In the genomic region with DNA sequence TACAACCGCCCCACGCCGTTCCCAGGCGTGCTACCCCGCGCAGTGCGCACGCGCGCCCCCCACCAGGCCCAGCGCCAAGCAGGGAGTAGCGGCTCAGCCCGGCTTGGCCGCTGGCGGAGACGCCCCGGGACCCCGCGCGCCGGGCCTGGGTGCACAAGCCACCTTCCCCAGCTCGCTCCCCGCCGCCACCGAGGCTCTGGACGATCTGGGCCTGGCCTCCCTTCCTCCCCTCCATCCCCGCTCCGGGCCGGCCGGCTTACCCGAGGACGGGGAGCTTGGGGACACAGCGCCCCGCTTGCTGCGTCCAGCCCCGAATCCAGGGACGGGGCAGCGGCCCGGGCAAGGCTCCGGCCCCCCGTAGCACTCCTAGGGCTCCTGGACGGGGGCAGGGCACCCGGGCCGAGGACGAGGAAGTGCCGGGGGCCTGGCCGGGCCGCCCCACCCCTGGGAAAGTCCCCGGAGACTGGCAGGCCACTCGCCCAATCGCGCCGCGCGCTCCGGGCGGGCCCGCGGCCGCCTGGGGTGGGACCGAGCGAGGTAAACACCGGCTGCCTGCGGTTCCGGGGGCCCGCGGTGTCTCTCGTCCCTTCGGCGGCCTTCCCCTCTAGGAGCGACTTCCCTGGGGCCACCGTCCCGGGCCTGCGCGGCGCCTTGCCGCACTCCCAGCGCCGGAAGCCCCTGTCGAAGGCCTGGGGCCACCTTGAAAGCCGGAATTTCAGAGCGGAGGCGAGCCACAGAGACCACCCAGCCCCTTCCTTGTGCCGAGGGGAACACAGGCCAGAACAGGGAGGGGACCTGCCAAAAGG, we compare ENCODE assay signal across 8 cellular contexts. TPM values are rescaled to one million over a fixed set of nuclear protein-coding genes. Genes with fewer than 3 reads are reported as not detected.
DNase-seq lines count a peak whose midpoint lies in the region; TF ChIP-seq lines count a peak whose summit lies in the region.

A gene with protein sequence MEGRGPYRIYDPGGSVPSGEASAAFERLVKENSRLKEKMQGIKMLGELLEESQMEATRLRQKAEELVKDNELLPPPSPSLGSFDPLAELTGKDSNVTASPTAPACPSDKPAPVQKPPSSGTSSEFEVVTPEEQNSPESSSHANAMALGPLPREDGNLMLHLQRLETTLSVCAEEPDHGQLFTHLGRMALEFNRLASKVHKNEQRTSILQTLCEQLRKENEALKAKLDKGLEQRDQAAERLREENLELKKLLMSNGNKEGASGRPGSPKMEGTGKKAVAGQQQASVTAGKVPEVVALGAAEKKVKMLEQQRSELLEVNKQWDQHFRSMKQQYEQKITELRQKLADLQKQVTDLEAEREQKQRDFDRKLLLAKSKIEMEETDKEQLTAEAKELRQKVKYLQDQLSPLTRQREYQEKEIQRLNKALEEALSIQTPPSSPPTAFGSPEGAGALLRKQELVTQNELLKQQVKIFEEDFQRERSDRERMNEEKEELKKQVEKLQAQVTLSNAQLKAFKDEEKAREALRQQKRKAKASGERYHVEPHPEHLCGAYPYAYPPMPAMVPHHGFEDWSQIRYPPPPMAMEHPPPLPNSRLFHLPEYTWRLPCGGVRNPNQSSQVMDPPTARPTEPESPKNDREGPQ (minus strand): TSS at position 415 of the 806 bp plus-strand sequence. CDS start 15,939 bp downstream, outside the sequence.

- intact Hi-C loops in stomach (cut with DNase I; ENCODE audit: low total_unique reads): no loop called here

- peak; percentile 91 for DNase-seq in ELF-1 (ENCODE audit: low read depth, low spot score)
- DNase-seq in GM23248: peak; percentile 91
- DNase-seq in Karpas-422: peak; percentile 96
- peak; percentile 70 for DNase-seq in SIG-M5 (lab: John Stamatoyannopoulos, UW)
- DNase-seq in activated effector memory CD4-positive, alpha-beta T cell treated with anti-CD3 and anti-CD28 coated beads, Interleukin-2, amount 50 U/mL, for 16 hours: peak; percentile 98
- DNase-seq in fibroblast of the conjunctiva (ENCODE audit: low read depth): peak; percentile 69
- peak; percentile 96 for DNase-seq in stomach

- 0 to 1% methylated on average over 53 to 65 of the region's 84 CpGs for WGBS in GM23248 (ENCODE audit: low coverage in 1 of 2, low lambda C conversion rate in 2 of 2, missing lambda C conversion rate in 2 of 2), 2 experiments
- WGBS in stomach, 5 donors: 0 to 1% (median 0%) methylated on average over 24 to 84 of the region's 84 CpGs

- no peaks in the 10 kb centered on the region for H3K9me2 ChIP-seq in GM23248 (ENCODE audit: insufficient read depth)
- no peaks in the 10 kb centered on the region for H3K9me2 ChIP-seq in Karpas-422 (replicated peaks; ENCODE audit: insufficient read depth, low read length)
- no peaks in the 10 kb centered on the region for H3K9me2 ChIP-seq in neural cell (ENCODE audit: insufficient read depth, low read length)

- H3K27me3 ChIP-seq in GM23248 (replicated peaks; ENCODE audit: insufficient read depth) (no peaks in the 10 kb centered on the region), Karpas-422 (ENCODE audit: low read length) (no peaks in the 10 kb centered on the region), neural cell (ENCODE audit: insufficient read depth, low read depth, low read length) (no peaks in the 10 kb centered on the region), stomach (no peaks in the 10 kb centered on the region)

- peak; percentile 6 for TF ChIP-seq EP300 in neural cell (conservative IDR thresholded peaks at IDR 0.05; ENCODE audit: poor library complexity, severe bottlenecking)
- TF ChIP-seq EP300 in stomach (IDR thresholded peaks at IDR 0.05): no peak

- no peak for TF ChIP-seq RAD21 in neural cell (conservative IDR thresholded peaks at IDR 0.05)

- TF ChIP-seq CTCF in neural cell (IDR thresholded peaks at IDR 0.05; ENCODE audit: poor library complexity, severe bottlenecking): no peak
- no peak for TF ChIP-seq CTCF in stomach (IDR thresholded peaks at IDR 0.05)

- H3K36me3 ChIP-seq in GM23248 (ENCODE audit: low read depth) (no peaks in the 10 kb centered on the region), Karpas-422 (ENCODE audit: insufficient read depth, low read length) (peaks cover 27% of the 10 kb centered on the region), neural cell (ENCODE audit: insufficient read depth, low read length) (no peaks in the 10 kb centered on the region), stomach (peaks cover 0 to 19% (median 6%) of the 10 kb centered on the region in 4 donors)

- H3F3A ChIP-seq in GM23248 (ENCODE audit: insufficient read depth) (peaks cover 23% of the 10 kb centered on the region), neural cell (ENCODE audit: insufficient read depth, low read length, poor library complexity, severe bottlenecking) (no peaks in the 10 kb centered on the region)

- H2AFZ ChIP-seq in GM23248 (peak within 1 kb of the TSS; percentile 71), Karpas-422 (ENCODE audit: low read length) (peak within 1 kb of the TSS; percentile 19; the same call in 1 of the 2 replicates), neural cell (ENCODE audit: low read depth, low read length) (peak within 1 kb of the TSS; percentile 45)

- H3K9me3 ChIP-seq in GM23248 (ENCODE audit: low read depth) (no peaks in the 10 kb centered on the region), Karpas-422 (ENCODE audit: low read length) (no peaks in the 10 kb centered on the region), neural cell (ENCODE audit: low read length) (no peaks in the 10 kb centered on the region), stomach (no peaks in the 10 kb centered on the region)

- H4K20me1 ChIP-seq in GM23248 (ENCODE audit: insufficient read depth) (no peaks in the 10 kb centered on the region), Karpas-422 (ENCODE audit: insufficient read depth, low read depth, low read length) (no peaks in the 10 kb centered on the region), neural cell (ENCODE audit: insufficient read depth) (no peaks in the 10 kb centered on the region)

- TF ChIP-seq POLR2A in stomach (IDR thresholded peaks at IDR 0.05): peak in 1 of 4 donors; percentile 3

- H3K4me3 ChIP-seq in GM23248 (peak within 1 kb of the TSS; percentile 84), Karpas-422 (ENCODE audit: low read length) (peak within 1 kb of the TSS; percentile 94), neural cell (ENCODE audit: low read length) (peak within 1 kb of the TSS; percentile 87), stomach (peak within 1 kb of the TSS; percentile 79 to 95 (median 80))

- in situ Hi-C loops in GM23248 (cut with MboI): no loop called here

- peaks cover 53% of the 10 kb centered on the region for H3K79me2 ChIP-seq in GM23248 (ENCODE audit: insufficient read depth)
- H3K79me2 ChIP-seq in Karpas-422 (ENCODE audit: low read length): peaks cover 55% of the 10 kb centered on the region
- no peaks in the 10 kb centered on the region for H3K79me2 ChIP-seq in neural cell (replicated peaks; ENCODE audit: insufficient read depth, low read length)

- H3K9ac ChIP-seq in GM23248 (peak within 1 kb of the TSS; percentile 95), Karpas-422 (ENCODE audit: low read length) (peak within 1 kb of the TSS; percentile 99), neural cell (ENCODE audit: low read length) (peak within 1 kb of the TSS; percentile 82)

- H3K4me2 ChIP-seq in GM23248 (ENCODE audit: unreplicated experiment) (peak within 1 kb of the TSS; percentile 99), Karpas-422 (ENCODE audit: low read depth, low read length, poor library complexity, severe bottlenecking) (peak within 1 kb of the TSS; percentile 99), neural cell (ENCODE audit: low read length) (peak within 1 kb of the TSS; percentile 71)

- peak within 1 kb of the TSS; percentile 89 for H3K27ac ChIP-seq in GM23248
- H3K27ac ChIP-seq in Karpas-422 (ENCODE audit: low read length): peak within 1 kb of the TSS; percentile 86
- H3K27ac ChIP-seq in neural cell (ENCODE audit: low read length): peak within 1 kb of the TSS; percentile 37
- peak within 1 kb of the TSS; percentile 96 to 99 (median 98) for H3K27ac ChIP-seq in stomach

- H3K4me1 ChIP-seq in GM23248 (ENCODE audit: insufficient read depth) (peaks cover 29% of the 10 kb centered on the region), Karpas-422 (ENCODE audit: low read length) (peaks cover 57% of the 10 kb centered on the region), stomach (peaks cover 64 to 85% (median 77%) of the 10 kb centered on the region in 4 donors)

TF ChIP-seq in neural cell, 6 proteins besides CTCF, POLR2A, EP300 and RAD21 (continues in another document):
- TF ChIP-seq EZH2 (IDR thresholded peaks at IDR 0.05; ENCODE audit: borderline replicate concordance, insufficient read depth, low read length, poor library complexity, severe bottlenecking) (no peak), MXI1 (conservative IDR thresholded peaks at IDR 0.05; ENCODE audit: poor library complexity, severe bottlenecking) (peak; percentile 35), POLR2AphosphoS5 (IDR thresholded peaks at IDR 0.05) (peak; percentile 61)

RNA-seq across cellular contexts. Expression of the gene that starts here (rescaled TPM):
- total RNA-seq in GM23248 (2014; rRNA removed; shearing (Covaris generic)): 88.8 and 92.1 TPM in 2 replicates
- 43.1 and 43.2 TPM in 2 replicates for polyA plus RNA-seq in GM23248 (2016; fragmentation: Nextera tagmentation; extraction: Ambion mirVana)
- total RNA-seq in Karpas-422 (2014; rRNA removed; shearing (Covaris generic); ENCODE audit: low replicate concordance): 106 and 205 TPM in 2 replicates
- 3.1 and 3.3 TPM in 2 replicates for polyA plus RNA-seq in neural cell
- polyA minus RNA-seq in neural cell: 4.2 and 4.9 TPM in 2 replicates
- 100 to 1,000 TPM in 3 of 5 donors, 10 to 100 TPM in 2; 67.4 to 136 (median 118) TPM for total RNA-seq in stomach
- polyA plus RNA-seq in stomach: 100 to 1,000 TPM in 1 of 3 donors, 10 to 100 TPM in 2; 45.1 to 122 (median 90.8) TPM

Comparison
In these comparisons a context has a peak if more than half of its experiments do, and no peak if none do; other contexts are left out.
1. Peak in every context shown above with its lines: DNase-seq, H3K4me3 ChIP-seq and H3K27ac ChIP-seq.
2. RNA of the gene that starts here (polyA plus RNA-seq): 45.1 to 122 TPM in stomach and 43.1 to 43.2 TPM in GM23248; 3.1 to 3.3 TPM in neural cell; every median in the first group is over 10 times any median in the second.
3. H2AFZ ChIP-seq: peak in every context shown above with its lines; median percentile 71 in GM23248; 45 in neural cell; 19 in Karpas-422.
4. H3K27ac ChIP-seq: peak in every context shown above with its lines; median percentile 98 in stomach; 89 in GM23248; 86 in Karpas-422; 37 in neural cell.